In genomic region chr6:39938773-39939381, GRCh38 we compare ENCODE assay signal across 1 cellular context.
TF ChIP-seq lines count a peak whose summit lies in the region.

No MANE protein-coding gene starts in this region.

TF ChIP-seq in K562, 482 proteins besides CTCF, POLR2A, EP300 and RAD21 (continued from another document and continues in another):
- TF ChIP-seq ZNF592 (IDR thresholded peaks at IDR 0.05), result peak; percentile 46; the same call in 1 of the 2 replicates
- TF ChIP-seq MTA3 (IDR thresholded peaks at IDR 0.05; ENCODE audit: borderline replicate concordance), result 0 out of 2 replicates have a peak, but pooled peaks have one; percentile 17
- peak in 1 of 2 experiments; percentile 26; a peak in 1 of 4 replicates for TF ChIP-seq RCOR1 (IDR thresholded peaks at IDR 0.05; ENCODE audit: borderline replicate concordance in 1 of 2, low read depth in 2 of 2, low read length in 2 of 2)
- TF ChIP-seq, protein P1, sequence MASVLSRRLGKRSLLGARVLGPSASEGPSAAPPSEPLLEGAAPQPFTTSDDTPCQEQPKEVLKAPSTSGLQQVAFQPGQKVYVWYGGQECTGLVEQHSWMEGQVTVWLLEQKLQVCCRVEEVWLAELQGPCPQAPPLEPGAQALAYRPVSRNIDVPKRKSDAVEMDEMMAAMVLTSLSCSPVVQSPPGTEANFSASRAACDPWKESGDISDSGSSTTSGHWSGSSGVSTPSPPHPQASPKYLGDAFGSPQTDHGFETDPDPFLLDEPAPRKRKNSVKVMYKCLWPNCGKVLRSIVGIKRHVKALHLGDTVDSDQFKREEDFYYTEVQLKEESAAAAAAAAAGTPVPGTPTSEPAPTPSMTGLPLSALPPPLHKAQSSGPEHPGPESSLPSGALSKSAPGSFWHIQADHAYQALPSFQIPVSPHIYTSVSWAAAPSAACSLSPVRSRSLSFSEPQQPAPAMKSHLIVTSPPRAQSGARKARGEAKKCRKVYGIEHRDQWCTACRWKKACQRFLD (CRISPR knock-in tag; IDR thresholded peaks at IDR 0.05), result peak; percentile 42; the same call in 1 of the 2 replicates
- peak; percentile 65 for TF ChIP-seq L3MBTL2 (IDR thresholded peaks at IDR 0.05)
- TF ChIP-seq ZNF584 (CRISPR knock-in tag; IDR thresholded peaks at IDR 0.05; ENCODE audit: low read depth), result peak; percentile 41; the same call in 1 of the 2 replicates
- TF ChIP-seq TRIM28 (IDR thresholded peaks at IDR 0.05), result no peak
- TF ChIP-seq RB1 (IDR thresholded peaks at IDR 0.05; ENCODE audit: low read depth), result no peak
- no peak for TF ChIP-seq XRCC3 (IDR thresholded peaks at IDR 0.05)
- peak; percentile 8; the same call in 1 of the 2 replicates for TF ChIP-seq JUND (IDR thresholded peaks at IDR 0.05; ENCODE audit: borderline replicate concordance, low read depth, low read length)
- TF ChIP-seq JUND (tag; IDR thresholded peaks at IDR 0.05; ENCODE audit: borderline replicate concordance, low read depth, low read length), result no peak; the same call in 2 of the 3 replicates
- TF ChIP-seq, protein P2, sequence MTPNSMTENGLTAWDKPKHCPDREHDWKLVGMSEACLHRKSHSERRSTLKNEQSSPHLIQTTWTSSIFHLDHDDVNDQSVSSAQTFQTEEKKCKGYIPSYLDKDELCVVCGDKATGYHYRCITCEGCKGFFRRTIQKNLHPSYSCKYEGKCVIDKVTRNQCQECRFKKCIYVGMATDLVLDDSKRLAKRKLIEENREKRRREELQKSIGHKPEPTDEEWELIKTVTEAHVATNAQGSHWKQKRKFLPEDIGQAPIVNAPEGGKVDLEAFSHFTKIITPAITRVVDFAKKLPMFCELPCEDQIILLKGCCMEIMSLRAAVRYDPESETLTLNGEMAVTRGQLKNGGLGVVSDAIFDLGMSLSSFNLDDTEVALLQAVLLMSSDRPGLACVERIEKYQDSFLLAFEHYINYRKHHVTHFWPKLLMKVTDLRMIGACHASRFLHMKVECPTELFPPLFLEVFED (CRISPR knock-in tag; conservative IDR thresholded peaks at IDR 0.05), result no peak
- no peak for TF ChIP-seq ZNF232 (CRISPR knock-in tag; IDR thresholded peaks at IDR 0.05)
- 0 out of 2 replicates have a peak, but pooled peaks have one; percentile 12 for TF ChIP-seq E2F3 (CRISPR knock-in tag; IDR thresholded peaks at IDR 0.05)
- TF ChIP-seq HIVEP1 (CRISPR knock-in tag; IDR thresholded peaks at IDR 0.05), result no peak
- TF ChIP-seq, protein P3, sequence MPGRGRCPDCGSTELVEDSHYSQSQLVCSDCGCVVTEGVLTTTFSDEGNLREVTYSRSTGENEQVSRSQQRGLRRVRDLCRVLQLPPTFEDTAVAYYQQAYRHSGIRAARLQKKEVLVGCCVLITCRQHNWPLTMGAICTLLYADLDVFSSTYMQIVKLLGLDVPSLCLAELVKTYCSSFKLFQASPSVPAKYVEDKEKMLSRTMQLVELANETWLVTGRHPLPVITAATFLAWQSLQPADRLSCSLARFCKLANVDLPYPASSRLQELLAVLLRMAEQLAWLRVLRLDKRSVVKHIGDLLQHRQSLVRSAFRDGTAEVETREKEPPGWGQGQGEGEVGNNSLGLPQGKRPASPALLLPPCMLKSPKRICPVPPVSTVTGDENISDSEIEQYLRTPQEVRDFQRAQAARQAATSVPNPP (IDR thresholded peaks at IDR 0.05; ENCODE audit: borderline replicate concordance, insufficient read depth, insufficient read length), result no peak
- peak; percentile 25; the same call in 1 of the 2 replicates for TF ChIP-seq ZNF583 (CRISPR knock-in tag; IDR thresholded peaks at IDR 0.05)
- no peak for TF ChIP-seq DLX4 (CRISPR knock-in tag; IDR thresholded peaks at IDR 0.05)
- no peak for TF ChIP-seq NR2C1 (IDR thresholded peaks at IDR 0.05)
- no peak for TF ChIP-seq NR2C1 (tag; IDR thresholded peaks at IDR 0.05)
- TF ChIP-seq TAL1 (IDR thresholded peaks at IDR 0.05), result no peak
- TF ChIP-seq ZBTB7A (IDR thresholded peaks at IDR 0.05; ENCODE audit: borderline replicate concordance, control insufficient read depth, low read depth, low read length), result no peak
- TF ChIP-seq NR4A1 (CRISPR knock-in tag; IDR thresholded peaks at IDR 0.05), result no peak
- peak; percentile 74 for TF ChIP-seq NR4A1 (tag; IDR thresholded peaks at IDR 0.05)
- TF ChIP-seq MGA (IDR thresholded peaks at IDR 0.05), result peak; percentile 85
- TF ChIP-seq U2AF2 (optimal IDR thresholded peaks at IDR 0.05; ENCODE audit: low read depth, low read length), result no peak
- peak; percentile 75; the same call in 1 of the 2 replicates for TF ChIP-seq ZNF589 (CRISPR knock-in tag; IDR thresholded peaks at IDR 0.05; ENCODE audit: low read depth)
- TF ChIP-seq, protein P4, sequence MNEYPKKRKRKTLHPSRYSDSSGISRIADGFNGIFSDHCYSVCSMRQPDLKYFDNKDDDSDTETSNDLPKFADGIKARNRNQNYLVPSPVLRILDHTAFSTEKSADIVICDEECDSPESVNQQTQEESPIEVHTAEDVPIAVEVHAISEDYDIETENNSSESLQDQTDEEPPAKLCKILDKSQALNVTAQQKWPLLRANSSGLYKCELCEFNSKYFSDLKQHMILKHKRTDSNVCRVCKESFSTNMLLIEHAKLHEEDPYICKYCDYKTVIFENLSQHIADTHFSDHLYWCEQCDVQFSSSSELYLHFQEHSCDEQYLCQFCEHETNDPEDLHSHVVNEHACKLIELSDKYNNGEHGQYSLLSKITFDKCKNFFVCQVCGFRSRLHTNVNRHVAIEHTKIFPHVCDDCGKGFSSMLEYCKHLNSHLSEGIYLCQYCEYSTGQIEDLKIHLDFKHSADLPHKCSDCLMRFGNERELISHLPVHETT (CRISPR knock-in tag; conservative IDR thresholded peaks at IDR 0.05 in 1 of 2, IDR thresholded peaks at IDR 0.05 in 1 of 2), result peak in 1 of 2 experiments; percentile 61; a peak in 2 of 4 replicates
- TF ChIP-seq SMC3 (conservative IDR thresholded peaks at IDR 0.05; ENCODE audit: insufficient read depth, low read depth, low read length), result no peak
- TF ChIP-seq ZKSCAN8 (CRISPR knock-in tag; IDR thresholded peaks at IDR 0.05), result peak; percentile 31; the same call in 1 of the 2 replicates
- TF ChIP-seq ELF1 (tag; IDR thresholded peaks at IDR 0.05), result peak; percentile 58; the same call in 1 of the 2 replicates
- peak; percentile 42 for TF ChIP-seq DMBX1 (CRISPR knock-in tag; IDR thresholded peaks at IDR 0.05; ENCODE audit: borderline replicate concordance)
- TF ChIP-seq CBFA2T3 (IDR thresholded peaks at IDR 0.05), result no peak
- no peak for TF ChIP-seq PML (IDR thresholded peaks at IDR 0.05; ENCODE audit: low read length)
- 0 out of 2 replicates have a peak, but pooled peaks have one; percentile 14 for TF ChIP-seq MEF2D (tag; conservative IDR thresholded peaks at IDR 0.05; ENCODE audit: low read depth)
- TF ChIP-seq POLR2H (tag; IDR thresholded peaks at IDR 0.05; ENCODE audit: low read depth), result peak; percentile 52; the same call in 1 of the 2 replicates
- TF ChIP-seq PKNOX1 (IDR thresholded peaks at IDR 0.05), result peak; percentile 43; the same call in 1 of the 2 replicates
- peak; percentile 27; the same call in 1 of the 2 replicates for TF ChIP-seq RAD51 (IDR thresholded peaks at IDR 0.05; ENCODE audit: borderline replicate concordance, low read depth)
